Comparison of ENCODE assay signal across 30 cellular contexts in the genomic region with DNA sequence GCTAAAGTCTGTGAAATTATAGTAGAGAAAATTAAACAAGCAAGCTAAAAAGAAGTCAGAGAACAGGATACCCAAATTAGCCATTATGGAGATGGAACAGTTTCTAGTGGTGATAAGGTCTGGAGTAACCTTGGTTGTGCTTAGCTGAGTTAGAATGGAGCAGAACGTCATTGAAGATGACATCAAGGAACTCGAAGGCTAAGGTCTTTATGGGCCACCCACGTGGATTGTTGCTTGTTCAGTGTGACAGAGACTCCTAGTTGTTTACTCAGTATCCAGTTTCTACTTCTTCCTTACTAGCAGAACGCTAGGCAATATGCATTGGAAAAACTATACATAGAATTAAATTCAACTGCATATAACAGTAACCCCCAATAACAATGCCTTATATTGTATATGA.
"Had no signal": no experiment of that assay in that cellular context is flagged by ENCODE, and none has a peak within 500 bp of the region (broad histone marks: within the 10 kb centered on the region; RNA-seq: fewer than 3 reads in every experiment).

No MANE protein-coding gene starts in this region.

- ATAC-seq: activated T-helper 17 cell treated with anti-CD3 and anti-CD28 coated beads, Interleukin-2, amount 50 U/mL, for 72 hours had no signal

- DNase-seq: activated CD4-positive, alpha-beta memory T cell treated with anti-CD3 and anti-CD28 coated beads, Interleukin-2, amount 10 ng/mL, durations not matched to agents 7 days and 5 days; activated CD4-positive, alpha-beta T cell treated with anti-CD3 and anti-CD28 coated beads, Interleukin-2, amount 50 U/mL, for 1 hour; activated CD4-positive, CD25-positive, alpha-beta regulatory T cell; activated gamma-delta T cell; activated naive CD4-positive, alpha-beta T cell treated with anti-CD3 and anti-CD28 coated beads, Interleukin-2, amount 10 ng/mL, durations not matched to agents 7 days and 5 days; activated naive CD8-positive, alpha-beta T cell treated with anti-CD3 and anti-CD28 coated beads for 36 hours; activated T-cell treated with anti-CD3 and anti-CD28 coated beads for 4 hours; activated T-cell treated with anti-CD3 and anti-CD28 coated beads, Interleukin-2, amount 50 U/mL, for 48 hours; anterior cingulate cortex; central memory CD4-positive, alpha-beta T cell; MG63; MV-4-11; NCI-H1092 treated with DMSO at 0.1 percent for 48 hours; NCI-H1417 treated with DMSO at 0.1 percent for 48 hours; NCI-H1694; NCI-H2081; NCI-H345; NCI-H510A treated with DMSO at 0.1 percent for 48 hours; NCI-H69; NK-92 treated with Interleukin-12 subunit alpha and Interleukin-12 subunit beta, amount 100 ng/mL, for 24 hours; OCI-M1; Peyer's patch; Right ventricle myocardium superior; T-helper 1 cell had no signal

- H3K4me2 ChIP-seq: KMS-11 had no signal

- H3K9me3 ChIP-seq: breast epithelium, MG63, Peyer's patch had no signal

- H3K4me3 ChIP-seq: breast epithelium, coronary artery, MG63, Peyer's patch had no signal

- H3K27ac ChIP-seq: breast epithelium, coronary artery, KMS-11, Peyer's patch, RWPE1, VCaP had no signal

- H3K9ac ChIP-seq: KMS-11 had no signal

- H3K36me3 ChIP-seq: breast epithelium, MG63, Peyer's patch had no signal

- H3K4me1 ChIP-seq: breast epithelium, Peyer's patch had no signal

- H3K27me3 ChIP-seq: breast epithelium, MG63, Peyer's patch had no signal
